ENCODE assay signal across 1 cellular context in the genomic region with DNA sequence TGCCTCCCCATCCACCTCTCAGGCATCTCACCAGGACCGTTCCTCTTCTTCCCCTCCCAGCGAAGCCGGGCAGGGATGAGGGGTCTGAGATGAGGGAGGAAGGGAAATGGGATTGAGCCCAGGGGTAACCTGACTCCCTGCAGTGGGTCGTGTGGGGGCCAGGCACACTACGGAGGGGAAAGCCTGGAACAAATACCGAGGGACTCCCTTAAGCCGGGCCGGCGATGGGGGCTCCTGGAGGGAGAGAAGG.
TF ChIP-seq lines count a peak whose summit lies in the region.

No MANE protein-coding gene starts in this region.

TF ChIP-seq in K562, 482 proteins besides CTCF, POLR2A, EP300 and RAD21:
- TF ChIP-seq ZKSCAN3 (CRISPR knock-in tag; IDR thresholded peaks at IDR 0.05): no peak
- TF ChIP-seq SRSF7 (optimal IDR thresholded peaks at IDR 0.05; ENCODE audit: low read depth, low read length): no peak
- TF ChIP-seq, protein P1, sequence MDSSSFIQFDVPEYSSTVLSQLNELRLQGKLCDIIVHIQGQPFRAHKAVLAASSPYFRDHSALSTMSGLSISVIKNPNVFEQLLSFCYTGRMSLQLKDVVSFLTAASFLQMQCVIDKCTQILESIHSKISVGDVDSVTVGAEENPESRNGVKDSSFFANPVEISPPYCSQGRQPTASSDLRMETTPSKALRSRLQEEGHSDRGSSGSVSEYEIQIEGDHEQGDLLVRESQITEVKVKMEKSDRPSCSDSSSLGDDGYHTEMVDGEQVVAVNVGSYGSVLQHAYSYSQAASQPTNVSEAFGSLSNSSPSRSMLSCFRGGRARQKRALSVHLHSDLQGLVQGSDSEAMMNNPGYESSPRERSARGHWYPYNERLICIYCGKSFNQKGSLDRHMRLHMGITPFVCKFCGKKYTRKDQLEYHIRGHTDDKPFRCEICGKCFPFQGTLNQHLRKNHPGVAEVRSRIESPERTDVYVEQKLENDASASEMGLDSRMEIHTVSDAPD (CRISPR knock-in tag; IDR thresholded peaks at IDR 0.05): no peak
- no peak for TF ChIP-seq BRD9 (IDR thresholded peaks at IDR 0.05; ENCODE audit: low read depth, partially characterized antibody)
- TF ChIP-seq, protein P2, sequence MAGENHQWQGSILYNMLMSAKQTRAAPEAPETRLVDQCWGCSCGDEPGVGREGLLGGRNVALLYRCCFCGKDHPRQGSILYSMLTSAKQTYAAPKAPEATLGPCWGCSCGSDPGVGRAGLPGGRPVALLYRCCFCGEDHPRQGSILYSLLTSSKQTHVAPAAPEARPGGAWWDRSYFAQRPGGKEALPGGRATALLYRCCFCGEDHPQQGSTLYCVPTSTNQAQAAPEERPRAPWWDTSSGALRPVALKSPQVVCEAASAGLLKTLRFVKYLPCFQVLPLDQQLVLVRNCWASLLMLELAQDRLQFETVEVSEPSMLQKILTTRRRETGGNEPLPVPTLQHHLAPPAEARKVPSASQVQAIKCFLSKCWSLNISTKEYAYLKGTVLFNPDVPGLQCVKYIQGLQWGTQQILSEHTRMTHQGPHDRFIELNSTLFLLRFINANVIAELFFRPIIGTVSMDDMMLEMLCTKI (IDR thresholded peaks at IDR 0.05; ENCODE audit: partially characterized antibody): no peak
- no peak for TF ChIP-seq ZNF217 (CRISPR knock-in tag; IDR thresholded peaks at IDR 0.05)
- TF ChIP-seq ZNF695 (CRISPR knock-in tag; IDR thresholded peaks at IDR 0.05): no peak
- TF ChIP-seq U2AF1 (optimal IDR thresholded peaks at IDR 0.05; ENCODE audit: low read depth, low read length): no peak
- TF ChIP-seq, protein P3, sequence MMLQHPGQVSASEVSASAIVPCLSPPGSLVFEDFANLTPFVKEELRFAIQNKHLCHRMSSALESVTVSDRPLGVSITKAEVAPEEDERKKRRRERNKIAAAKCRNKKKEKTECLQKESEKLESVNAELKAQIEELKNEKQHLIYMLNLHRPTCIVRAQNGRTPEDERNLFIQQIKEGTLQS (IDR thresholded peaks at IDR 0.05): no peak
- TF ChIP-seq, protein P3 (CRISPR knock-in tag; conservative IDR thresholded peaks at IDR 0.05): no peak
- TF ChIP-seq NFE2 (IDR thresholded peaks at IDR 0.05; ENCODE audit: low read depth): no peak
TF ChIP-seq in K562: peak in this region for 0.
